ENCODE assay signal across 8 cellular contexts in the genomic region with DNA sequence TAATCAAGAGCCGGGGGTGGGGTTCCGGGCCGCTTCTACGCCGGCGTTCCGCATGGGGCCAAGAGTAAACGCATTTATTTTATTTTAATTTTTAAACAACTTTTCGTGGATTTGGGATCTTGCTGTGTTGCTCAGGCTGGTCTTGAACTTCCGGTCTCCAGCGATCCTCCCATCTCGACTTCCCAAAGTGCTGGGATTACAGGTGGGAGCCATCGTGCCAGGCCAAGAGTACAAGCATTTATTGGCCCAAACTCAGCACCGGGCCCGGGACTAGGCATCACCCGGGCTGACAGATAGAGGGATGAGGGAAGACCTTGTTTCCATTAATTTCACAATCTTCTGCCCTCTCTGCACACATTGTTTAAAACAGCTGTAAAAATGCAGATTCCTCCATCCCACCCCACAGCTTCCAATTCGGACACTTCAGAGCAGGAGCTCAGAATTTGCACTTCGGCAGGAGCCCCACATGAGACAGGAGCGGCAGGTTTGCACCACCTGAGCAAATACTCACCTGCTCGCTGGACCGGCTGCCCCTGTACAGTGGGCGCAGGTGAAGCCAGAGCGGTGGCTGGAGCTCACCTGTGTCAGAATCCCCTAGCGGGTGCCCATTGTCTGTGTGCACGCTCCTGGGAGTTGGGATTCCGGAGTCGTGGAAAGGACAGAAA. TPM values are rescaled to one million over a fixed set of nuclear protein-coding genes. Genes with fewer than 3 reads are reported as not detected.
DNase-seq lines count a peak whose midpoint lies in the region; ATAC-seq lines count a peak whose summit lies in the region.

No MANE protein-coding gene starts in this region.

- H2BK5ac ChIP-seq in trophoblast cell (ENCODE audit: low read depth, low read length, poor library complexity): no peak overlapping the region

- H3K27ac ChIP-seq in trophoblast cell (ENCODE audit: low read depth, low read length): no peak overlapping the region

- WGBS in trophoblast cell (ENCODE audit: extremely low coverage, insufficient coverage, insufficient read length): no CpG with 5 or more reads among the region's 27 CpGs

- peaks cover 0 to 2% of the 10 kb centered on the region in 2 donors for H3K4me1 Mint-ChIP-seq in effector memory CD8-positive, alpha-beta T cell (ENCODE audit: low read depth in 2 of 2)

- H3K9me3 Mint-ChIP-seq in effector memory CD8-positive, alpha-beta T cell: no peaks in the 10 kb centered on the region

- DNase-seq in ELF-1 (ENCODE audit: low read depth, low spot score) (peak; percentile 53), NCI-H345 (lab: John Stamatoyannopoulos, UW) (peak; percentile 57), trophoblast cell (no peak), cerebellar cortex (ENCODE audit: low spot score) (no peak), globus pallidus (ENCODE audit: low spot score) (no peak)
- no peak for DNase-seq in effector memory CD8-positive, alpha-beta T cell

- H2BK12ac ChIP-seq in trophoblast cell (ENCODE audit: low read length): no peak overlapping the region

- no peaks in the 10 kb centered on the region for H3K27me3 ChIP-seq in trophoblast cell (ENCODE audit: insufficient read depth, low read length)

- H2BK120ac ChIP-seq in trophoblast cell (ENCODE audit: insufficient read depth, low read length, poor library complexity): no peak overlapping the region

- peaks cover 5% of the 10 kb centered on the region for H3K79me2 ChIP-seq in trophoblast cell (ENCODE audit: control insufficient read depth, insufficient read depth, low read length, poor library complexity)

- no peak overlapping the region for H2AK5ac ChIP-seq in trophoblast cell (ENCODE audit: low read length)

- H4K91ac ChIP-seq in trophoblast cell (ENCODE audit: low read depth, low read length): no peak overlapping the region

- no peak overlapping the region for H4K8ac ChIP-seq in trophoblast cell (ENCODE audit: low read depth, low read length)

- H3K27me3 Mint-ChIP-seq in effector memory CD8-positive, alpha-beta T cell: peaks cover 7 to 14% of the 10 kb centered on the region in 2 donors

- no peaks in the 10 kb centered on the region for H3K79me1 ChIP-seq in trophoblast cell (ENCODE audit: low read length)

- peak overlapping the region; percentile 56 to 82 for H3K4me3 Mint-ChIP-seq in effector memory CD8-positive, alpha-beta T cell

- no peak overlapping the region for H4K12ac ChIP-seq in trophoblast cell (ENCODE audit: low read depth, low read length)

- H3K4ac ChIP-seq in trophoblast cell (ENCODE audit: low read depth, low read length): no peak overlapping the region

- no peak overlapping the region for H3K27ac Mint-ChIP-seq in effector memory CD8-positive, alpha-beta T cell

- no peaks in the 10 kb centered on the region for H3K9me3 ChIP-seq in trophoblast cell (ENCODE audit: insufficient read depth, low read depth, low read length)

- ATAC-seq in effector memory CD8-positive, alpha-beta T cell (replicated peaks): no peak
- ATAC-seq in HG03095 (IDR thresholded peaks at IDR 0.05; ENCODE audit: unreplicated experiment): no peak
- ATAC-seq in HG02973 (IDR thresholded peaks at IDR 0.05; ENCODE audit: unreplicated experiment): no peak

- peak overlapping the region; percentile 84 for H2AFZ ChIP-seq in trophoblast cell (ENCODE audit: insufficient read depth, low read length, poor library complexity)

- no peak overlapping the region for H3K9ac ChIP-seq in trophoblast cell (ENCODE audit: low read length)

- no peak overlapping the region for H3K18ac ChIP-seq in trophoblast cell (ENCODE audit: low read length)

- H3K4me1 ChIP-seq in trophoblast cell (ENCODE audit: control insufficient read depth in 1 of 2, insufficient read depth in 2 of 2, low read length in 2 of 2): peaks cover 10% of the 10 kb centered on the region in 2 experiments

- H3K4me3 ChIP-seq in trophoblast cell (ENCODE audit: low read depth, low read length): no peak overlapping the region

- H3K36me3 Mint-ChIP-seq in effector memory CD8-positive, alpha-beta T cell (ENCODE audit: insufficient read depth): peaks cover 6% of the 10 kb centered on the region

- H3K36me3 ChIP-seq in trophoblast cell (ENCODE audit: control insufficient read depth in 1 of 2, insufficient read depth in 2 of 2, low read length in 2 of 2): no peaks in the 10 kb centered on the region

- no peak overlapping the region for H3K23ac ChIP-seq in trophoblast cell (ENCODE audit: low read length)

- H3K4me2 ChIP-seq in trophoblast cell (ENCODE audit: low read length): peak overlapping the region; percentile 70

- H3K14ac ChIP-seq in trophoblast cell (ENCODE audit: low read length): no peak overlapping the region

RNA-seq across cellular contexts. Expression of a gene that starts 0.7 kb away (rescaled TPM):
- polyA plus RNA-seq in trophoblast cell (2013): 11.3 and 12.4 TPM in 2 replicates

Comparison
In these comparisons a context has a peak if more than half of its experiments do, and no peak if none do; other contexts are left out.
1. DNase-seq: peak in ELF-1 (single experiment) and NCI-H345 (single experiment); none in effector memory CD8-positive, alpha-beta T cell (0 of 3), trophoblast cell (0 of 2), cerebellar cortex (single experiment) and globus pallidus (single experiment).